Comparison of ENCODE assay signal across 8 cellular contexts in genomic region chr7:72829964-72830354, GRCh38. TPM values are rescaled to one million over a fixed set of nuclear protein-coding genes. Genes with fewer than 3 reads are reported as not detected.
DNase-seq lines count a peak whose midpoint lies in the region; ATAC-seq and TF ChIP-seq lines count a peak whose summit lies in the region.
"Not testable (repeated sequence)": the region's sequence is repeated elsewhere in the genome, so short reads cannot be mapped to it uniquely, and the experiment has no call there.

No MANE protein-coding gene starts in this region.

- intact Hi-C loops in CD4-positive, alpha-beta memory T cell (cut with micrococcal nuclease) = loop anchor here (2.0 kb wide), 3 partner anchors 49 to 909 kb away; partner anchors contain the start of gene ABHD11
- intact Hi-C loops in PC-3 (cut with micrococcal nuclease) = loop anchor here (2.0 kb wide), 1 partner anchor 95 kb away; the partner anchor contains the start of gene POM121

- DNase-seq in CD4-positive, alpha-beta memory T cell = peak in 3 of 5 donors; percentile 74 to 77 (median 75)
- peak; percentile 68 for DNase-seq in PC-3
- peak; percentile 22 for DNase-seq in activated T-cell treated with anti-CD3 and anti-CD28 coated beads for 24 hours (ENCODE audit: low read depth)
- peak; percentile 65 for DNase-seq in lung (ENCODE audit: low spot score)
- peak; percentile 11 to 12 for DNase-seq in stimulated activated CD4-positive, alpha-beta T cell treated with anti-CD3 and anti-CD28 coated beads, Interleukin-2, amount 100 ng/mL, for 48 hours

- H3K79me2 ChIP-seq in PC-3 (ENCODE audit: low read length) = peaks cover 28% of the 10 kb centered on the region

- not testable (repeated sequence) for H3K9me3 Mint-ChIP-seq in CD4-positive, alpha-beta memory T cell

- H3K36me3 Mint-ChIP-seq in CD4-positive, alpha-beta memory T cell = peaks cover 20 to 42% of the 10 kb centered on the region in 2 donors

- H3K9me3 ChIP-seq in CD4-positive, alpha-beta memory T cell (ENCODE audit: control insufficient read depth in 1 of 2, low read length in 2 of 2); HUES6 (ENCODE audit: control insufficient read depth, insufficient read depth, low read depth, low read length); PC-3 (ENCODE audit: low read length); endocrine pancreas (ENCODE audit: control insufficient read depth, low read length); lung (ENCODE audit: control insufficient read depth in 2 of 2, insufficient read depth in 1 of 2, low read length in 1 of 2): not testable (repeated sequence)

- BruUV-seq in PC-3 (replicated peaks; lab: Mats Ljungman, UMichigan) = TSS peak; percentile 52

- ATAC-seq in GM19463 (IDR thresholded peaks at IDR 0.05; ENCODE audit: unreplicated experiment) = peak; percentile 28
- peak; percentile 56 for ATAC-seq in PC-3
- peak; percentile 50 for ATAC-seq in lung (ENCODE audit: insufficient read depth, low FRiP score)

- H3F3A ChIP-seq in PC-3 (ENCODE audit: low read length, unreplicated experiment) = not testable (repeated sequence)

- H4K20me1 ChIP-seq in PC-3 (ENCODE audit: low read length) = peaks cover 10% of the 10 kb centered on the region

- POLR2A ChIA-PET in CD4-positive, alpha-beta memory T cell (lab: Charles Lee; ENCODE audit: partially characterized antibody) = interaction anchor here (0.6 to 1.7 kb wide), 10 partner anchors 9 to 888 kb away, joined by 3 to 8 read pairs (median 4); partner anchors contain the start of genes BAZ1B and NSUN5
- POLR2A ChIA-PET in PC-3 (lab: Charles Lee; ENCODE audit: unreplicated experiment) = interaction anchor here (0.6 kb wide), 1 partner anchor 17 kb away, joined by 16 read pairs; no protein-coding TSS in a partner anchor

- H3K27ac Mint-ChIP-seq in CD4-positive, alpha-beta memory T cell = peak overlapping the region; percentile 93 to 99 (median 99)

- H3K27ac ChIP-seq in CD4-positive, alpha-beta memory T cell (ENCODE audit: low read depth, low read length) = peak overlapping the region; percentile 94
- H3K27ac ChIP-seq in HUES6 (ENCODE audit: low read depth, low read length) (peak overlapping the region; percentile 60; the same call in 1 of the 2 replicates), PC-3 (ENCODE audit: low read length) (peak overlapping the region; percentile 70), lung (ENCODE audit: low read depth in 1 of 2, low read length in 1 of 2) (peak overlapping the region; percentile 95 to 96)

- CTCF ChIA-PET in CD4-positive, alpha-beta memory T cell (lab: Charles Lee; ENCODE audit: partially characterized antibody) = interaction anchor here (2.1 kb wide), 1 partner anchor 86 kb away, joined by 9 read pairs; no protein-coding TSS in a partner anchor
- CTCF ChIA-PET in PC-3 (lab: Charles Lee) = interaction anchor here (1.1 kb wide), 1 partner anchor 85 kb away, joined by 4 read pairs; no protein-coding TSS in a partner anchor

- not testable (repeated sequence) for H3K9me2 ChIP-seq in PC-3 (replicated peaks; ENCODE audit: low read length)

- H3K4me1 ChIP-seq in CD4-positive, alpha-beta memory T cell (ENCODE audit: insufficient read depth, low read length) = peaks cover 32% of the 10 kb centered on the region
- not testable (repeated sequence) for H3K4me1 ChIP-seq in HUES6 (ENCODE audit: control insufficient read depth, insufficient read depth, low read length); PC-3 (ENCODE audit: insufficient read depth, low read length); endocrine pancreas (ENCODE audit: control insufficient read depth, insufficient read depth, low read length); lung (ENCODE audit: control insufficient read depth in 2 of 2, insufficient read depth in 2 of 2, low read length in 2 of 2)

- 0% methylated on average over 8 of the region's 8 CpGs for WGBS in lung, 2 donors

- H3K36me3 ChIP-seq in CD4-positive, alpha-beta memory T cell (ENCODE audit: insufficient read depth, low read length) = peaks cover 17% of the 10 kb centered on the region
- H3K36me3 ChIP-seq in HUES6 (ENCODE audit: control insufficient read depth, insufficient read depth, low read length) (peaks cover 24% of the 10 kb centered on the region), PC-3 (ENCODE audit: low read depth, low read length) (peaks cover 16% of the 10 kb centered on the region), lung (ENCODE audit: control insufficient read depth in 2 of 2, insufficient read depth in 2 of 2, low read length in 2 of 2) (peaks cover 10 to 15% of the 10 kb centered on the region in 2 donors)
- H3K36me3 ChIP-seq in endocrine pancreas (ENCODE audit: control insufficient read depth, insufficient read depth, low read length) = not testable (repeated sequence)

- H2AFZ ChIP-seq in PC-3 (ENCODE audit: low read length) = peak overlapping the region; percentile 75

- H3K4me1 Mint-ChIP-seq in CD4-positive, alpha-beta memory T cell = peaks cover 15 to 49% (median 35%) of the 10 kb centered on the region in 4 donors

- not testable (repeated sequence) for H3K27me3 ChIP-seq in CD4-positive, alpha-beta memory T cell (ENCODE audit: insufficient read depth, low read length); HUES6 (ENCODE audit: control insufficient read depth, insufficient read depth, low read length); PC-3 (ENCODE audit: low read length); endocrine pancreas (ENCODE audit: control insufficient read depth, insufficient read depth, low read length); lung (ENCODE audit: control insufficient read depth, insufficient read depth)

- H3K27me3 Mint-ChIP-seq in CD4-positive, alpha-beta memory T cell = not testable (repeated sequence)

- H3K4me3 ChIP-seq in CD4-positive, alpha-beta memory T cell (ENCODE audit: low read length in 2 of 2) = peak overlapping the region; percentile 81 to 86
- H3K4me3 ChIP-seq in HUES6 (ENCODE audit: low read depth, low read length) (peak overlapping the region; percentile 88), PC-3 (ENCODE audit: low read length) (peak overlapping the region; percentile 88), endocrine pancreas (ENCODE audit: control insufficient read depth, insufficient read depth, low read length) (peak overlapping the region; percentile 83), lung (peak overlapping the region; percentile 71)

- H3K4me2 ChIP-seq in PC-3 (ENCODE audit: low read length) = peak overlapping the region; percentile 89

- TF ChIP-seq CTCF in PC-3 (conservative IDR thresholded peaks at IDR 0.05; ENCODE audit: low read depth, low read length) (peak; percentile 52), lung (IDR thresholded peaks at IDR 0.05; ENCODE audit: control extremely low read depth, extremely low read depth) (peak; percentile 19)

- H3K9ac ChIP-seq in HUES6 (ENCODE audit: low read length) (peak overlapping the region; percentile 90), PC-3 (ENCODE audit: low read length) (peak overlapping the region; percentile 88), endocrine pancreas (ENCODE audit: control insufficient read depth, insufficient read depth, low read length) (peak overlapping the region; percentile 86)

- peak overlapping the region; percentile 93 to 99 (median 98) for H3K4me3 Mint-ChIP-seq in CD4-positive, alpha-beta memory T cell

RNA-seq across cellular contexts. Expression of gene TYW1B, which starts 2.0 kb away (rescaled TPM):
- 1 to 10 TPM; 7.7 to 8.4 TPM for total RNA-seq in CD4-positive, alpha-beta memory T cell
- polyA plus RNA-seq in CD4-positive, alpha-beta memory T cell = 1 to 10 TPM in 1 of 2 donors, under 1 TPM in 1; 0.30 to 2.3 TPM
- 3.7 and 3.9 TPM in 2 replicates for total RNA-seq in PC-3 (2014; rRNA removed)
- total RNA-seq in lung = 10 to 100 TPM in 1 of 2 donors, 1 to 10 TPM in 1; 2.1 to 10.1 TPM
- polyA plus RNA-seq in lung = 1 to 10 TPM in 1 of 2 donors, under 1 TPM in 1; 0.90 to 1.1 TPM

Comparison
In these comparisons a context has a peak if more than half of its experiments do, and no peak if none do; other contexts are left out.
1. Peak in every context shown above with its lines: DNase-seq, ATAC-seq, H3K4me3 ChIP-seq and H3K27ac ChIP-seq.
2. DNase-seq: peak in every context shown above with its lines; median percentile 75 in CD4-positive, alpha-beta memory T cell; 68 in PC-3; 65 in lung; 22 in activated T-cell treated with anti-CD3 and anti-CD28 coated beads for 24 hours; 12 in stimulated activated CD4-positive, alpha-beta T cell treated with anti-CD3 and anti-CD28 coated beads, Interleukin-2, amount 100 ng/mL, for 48 hours.